1 cellular context compared by ENCODE assay signal in genomic region chr11:701741-702513, GRCh38.
TF ChIP-seq lines count a peak whose summit lies in the region.

No MANE protein-coding gene starts in this region.

TF ChIP-seq in H1, 55 proteins besides CTCF, POLR2A, EP300 and RAD21:
- no peak for TF ChIP-seq SIRT6 (IDR thresholded peaks at IDR 0.05; ENCODE audit: low read length)
- TF ChIP-seq TAF1 (IDR thresholded peaks at IDR 0.05; ENCODE audit: low read depth, low read length): no peak
- no peak for TF ChIP-seq CHD7 (IDR thresholded peaks at IDR 0.05; ENCODE audit: insufficient replicate concordance, low read length)
- no peak for TF ChIP-seq GTF2F1 (IDR thresholded peaks at IDR 0.05; ENCODE audit: borderline replicate concordance, low read depth, low read length)
- TF ChIP-seq SUZ12 (IDR thresholded peaks at IDR 0.05; ENCODE audit: low read length): no peak
- TF ChIP-seq RXRA (IDR thresholded peaks at IDR 0.05; ENCODE audit: insufficient read depth, low read depth, low read length): no peak
- no peak for TF ChIP-seq CTBP2 (IDR thresholded peaks at IDR 0.05; ENCODE audit: borderline replicate concordance, insufficient read depth, insufficient read length, low read length)
- TF ChIP-seq CHD1 (IDR thresholded peaks at IDR 0.05; ENCODE audit: low read depth, low read length): no peak
- TF ChIP-seq SP1 (IDR thresholded peaks at IDR 0.05; ENCODE audit: low read depth, low read length): no peak
- no peak for TF ChIP-seq ZNF274 (IDR thresholded peaks at IDR 0.05; ENCODE audit: borderline replicate concordance, extremely low read depth, low read length)
TF ChIP-seq in H1: peak in this region for 0.
